In genomic region chr15:89555768-89556167, GRCh38 we compare ENCODE assay signal across 27 cellular contexts. TPM values are rescaled to one million over a fixed set of nuclear protein-coding genes. Genes with fewer than 3 reads are reported as not detected.
"Had no signal": no experiment of that assay in that cellular context is flagged by ENCODE, and none has a peak within 500 bp of the region (broad histone marks: within the 10 kb centered on the region; RNA-seq: fewer than 3 reads in every experiment).

No MANE protein-coding gene starts in this region.

- FAIRE-seq: colon, islet of Langerhans, keratinocyte had no signal

- H3K27ac ChIP-seq: coronary artery, dorsolateral prefrontal cortex, gastrocnemius medialis, heart right ventricle, left lung, lower lobe of right lung had no signal

- H3K36me3 ChIP-seq: esophagus squamous epithelium, gastrocnemius medialis, heart right ventricle, left lung, lower lobe of right lung had no signal

- H3K4me3 ChIP-seq: coronary artery, dorsolateral prefrontal cortex, esophagus squamous epithelium, gastrocnemius medialis, heart right ventricle, left lung, lower lobe of right lung, mucosa of descending colon had no signal

- H3K4me1 ChIP-seq: gastrocnemius medialis, heart right ventricle, left lung, lower lobe of right lung had no signal

- DNase-seq: dermis blood vessel endothelial cell; dorsolateral prefrontal cortex; effector CD4-positive, alpha-beta T cell; effector memory CD4-positive, alpha-beta T cell; esophagus squamous epithelium; foreskin fibroblast; foreskin melanocyte; gastrocnemius medialis; glutamatergic neuron; heart right ventricle; hippocampal formation; left cardiac atrium; left lung; left ventricle myocardium superior; lower lobe of right lung; mesenchymal stem cell; mucosa of descending colon had no signal

- H3K9me3 ChIP-seq: esophagus squamous epithelium, gastrocnemius medialis, heart right ventricle, left lung, lower lobe of right lung, mucosa of descending colon had no signal

- ATAC-seq: gastrocnemius medialis, heart right ventricle, left cardiac atrium, left lung, left ventricle myocardium superior, mucosa of descending colon had no signal

RNA-seq across cellular contexts. Expression of gene TICRR, which starts 19.5 kb away (rescaled TPM):
- total RNA-seq: gastrocnemius medialis, mesenteric fat pad had no signal

RNA-seq across cellular contexts. Expression of gene RHCG, which starts 59.4 kb away (rescaled TPM):
- total RNA-seq: dermis blood vessel endothelial cell, endothelial cell of umbilical vein, epithelial cell of proximal tubule, gastrocnemius medialis, glomerular endothelial cell, left lung, left ventricle myocardium superior, lower lobe of right lung, lung microvascular endothelial cell, myocyte had no signal
- polyA plus RNA-seq: endothelial cell of umbilical vein had no signal
